Comparison of ENCODE assay signal across 30 cellular contexts in the genomic region with DNA sequence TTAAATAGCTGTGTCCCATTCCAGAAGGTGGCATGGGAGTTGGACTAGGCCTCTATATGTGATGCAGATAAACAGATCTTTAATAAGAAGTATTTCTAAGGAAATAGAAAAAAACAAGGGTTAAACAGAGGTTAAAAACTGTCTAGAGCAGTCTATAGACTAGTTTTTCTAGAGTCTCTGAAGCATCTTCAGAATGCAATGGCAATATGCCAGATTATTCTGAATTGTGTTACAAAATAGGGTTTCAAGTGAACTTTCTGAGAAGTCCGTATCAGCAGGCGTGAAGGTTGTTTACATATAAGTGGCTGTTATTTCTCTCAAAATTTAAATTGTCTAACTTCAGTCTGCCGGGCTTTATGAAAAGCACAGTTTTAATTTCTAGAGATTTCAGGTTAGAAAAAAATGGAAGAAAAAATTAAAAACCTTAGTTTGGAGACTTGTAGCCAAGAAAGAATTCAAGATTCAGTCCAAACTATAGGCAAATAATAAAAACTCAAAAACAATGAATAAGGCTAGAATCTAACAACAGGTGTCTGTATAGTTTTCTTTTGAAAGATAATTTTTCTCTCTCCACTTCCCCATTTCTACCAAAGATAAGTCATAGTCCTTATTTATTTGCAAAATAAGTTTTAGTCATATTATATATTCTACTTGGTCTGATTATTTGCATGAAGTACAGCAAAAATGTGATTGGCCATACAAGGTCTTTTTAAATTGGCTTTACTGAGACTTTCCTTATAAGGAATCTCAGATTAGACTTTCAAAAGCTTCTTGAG. TPM values are rescaled to one million over a fixed set of nuclear protein-coding genes. Genes with fewer than 3 reads are reported as not detected.
A peak's percentile ranks its signal among the peaks of the same experiment; 100 is the strongest.
DNase-seq lines count a peak whose midpoint lies in the region; ATAC-seq, FAIRE-seq and TF ChIP-seq lines count a peak whose summit lies in the region.
"Had no signal": no experiment of that assay in that cellular context is flagged by ENCODE, and none has a peak within 500 bp of the region (broad histone marks: within the 10 kb centered on the region; RNA-seq: fewer than 3 reads in every experiment).

No MANE protein-coding gene starts in this region.

- RAD21 ChIA-PET in GM12878 (lab: Charles Lee; ENCODE audit: unreplicated experiment), result interaction anchor here (1.1 to 3.3 kb wide), 8 partner anchors 9 to 82 kb away, joined by 3 to 22 read pairs (median 5); no protein-coding TSS in a partner anchor

- 65% methylated on average over 3 of the region's 3 CpGs for WGBS in GM12878 (ENCODE audit: insufficient coverage, insufficient replicate concordance, low lambda C conversion rate, missing lambda C conversion rate)

- FAIRE-seq in GM12891 (lab: Jason Lieb, UNC) (no peak), GM12878 (lab: Jason Lieb, UNC) (no peak)
- FAIRE-seq: islet of Langerhans had no signal

- H3K36me3 Mint-ChIP-seq in naive B cell, result peaks cover 0 to 3% of the 10 kb centered on the region in 2 donors
- H3K36me3 Mint-ChIP-seq: CD4-positive, alpha-beta memory T cell; naive thymus-derived CD4-positive, alpha-beta T cell had no signal

- H3K4me3 Mint-ChIP-seq in naive B cell, result peak overlapping the region in 6 of 8 donors; percentile 19 to 61 (median 49)
- H3K4me3 Mint-ChIP-seq: activated T-helper 1 cell treated with anti-CD3 and anti-CD28 coated beads, Interleukin-12 subunit alpha, Interleukin-12 subunit beta, Interleukin-2, Interleukin-4 antibody, amounts not matched to agents 30 ng/mL and 10 ng/mL and 1 ng/mL, durations not matched to agents 14 hours and 24 hours and 36 hours; CD4-positive, alpha-beta memory T cell; naive thymus-derived CD4-positive, alpha-beta T cell; stimulated activated naive CD8-positive, alpha-beta T cell treated with anti-CD3 and anti-CD28 coated beads, Interleukin-15, Interleukin-2, amounts not matched to agents 100 ng/mL and 50 ng/mL, for 24 hours had no signal

- in situ Hi-C loops in GM12878 (cut with MboI), result no loop called here

- H3K27me3 Mint-ChIP-seq in naive B cell, result no peaks in the 10 kb centered on the region
- H3K27me3 Mint-ChIP-seq: CD4-positive, alpha-beta memory T cell; naive thymus-derived CD4-positive, alpha-beta T cell; stimulated activated naive CD8-positive, alpha-beta T cell treated with anti-CD3 and anti-CD28 coated beads, Interleukin-15, Interleukin-2, amounts not matched to agents 100 ng/mL and 50 ng/mL, for 24 hours had no signal

- peak; percentile 40 for ATAC-seq in HG03354 (IDR thresholded peaks at IDR 0.05; ENCODE audit: poor library complexity, severe bottlenecking, unreplicated experiment)
- peak; percentile 24 for ATAC-seq in GM12878
- ATAC-seq in naive B cell (ENCODE audit: low read depth in 2 of 2), result peak in 1 of 2 donors; percentile 31
- ATAC-seq: left lung; naive thymus-derived CD4-positive, alpha-beta T cell had no signal

- no peak overlapping the region for H3K4me2 ChIP-seq in GM12878 (ENCODE audit: control insufficient read depth, insufficient read depth)

- H3K27me3 ChIP-seq in GM12878 (replicated peaks in 1 of 2; ENCODE audit: control insufficient read depth in 2 of 2, insufficient read depth in 2 of 2, low read length in 1 of 2) (no peaks in the 10 kb centered on the region), breast epithelium (no peaks in the 10 kb centered on the region), WERI-Rb-1 (ENCODE audit: insufficient read depth, low read depth, severe bottlenecking) (no peaks in the 10 kb centered on the region)
- H3K27me3 ChIP-seq: left lung, uterus had no signal

- no peak for TF ChIP-seq CTCF in GM12878 (IDR thresholded peaks at IDR 0.05 in 2 of 3, conservative IDR thresholded peaks at IDR 0.05 in 1 of 3; ENCODE audit: control insufficient read depth in 2 of 3, extremely low read depth in 1 of 3, insufficient read depth in 1 of 3, low read depth in 3 of 3, low read length in 3 of 3)
- no peak for TF ChIP-seq CTCF in breast epithelium (IDR thresholded peaks at IDR 0.05)
- no peak for TF ChIP-seq CTCF in WERI-Rb-1 (IDR thresholded peaks at IDR 0.05; ENCODE audit: low read depth, low read length)

- no peak for TF ChIP-seq RAD21 in GM12878 (IDR thresholded peaks at IDR 0.05; ENCODE audit: insufficient read depth, low read depth, low read length)

- H3K9me3 Mint-ChIP-seq in naive B cell, result peaks cover 0 to 4% (median 0%) of the 10 kb centered on the region in 7 donors
- H3K9me3 Mint-ChIP-seq: activated T-helper 1 cell treated with anti-CD3 and anti-CD28 coated beads, Interleukin-12 subunit alpha, Interleukin-12 subunit beta, Interleukin-2, Interleukin-4 antibody, amounts not matched to agents 30 ng/mL and 10 ng/mL and 1 ng/mL, durations not matched to agents 14 hours and 24 hours and 36 hours; CD4-positive, alpha-beta memory T cell; naive thymus-derived CD4-positive, alpha-beta T cell had no signal

- H3K27ac ChIP-seq in GM12878 (ENCODE audit: control insufficient read depth, insufficient read depth) (no peak overlapping the region), breast epithelium (no peak overlapping the region), WERI-Rb-1 (no peak overlapping the region)
- H3K27ac ChIP-seq: left lung, thoracic aorta, uterus had no signal

- H3K36me3 ChIP-seq in GM12878 (ENCODE audit: control insufficient read depth in 2 of 2, insufficient read depth in 2 of 2, low read length in 1 of 2), result no peaks in the 10 kb centered on the region
- no peaks in the 10 kb centered on the region for H3K36me3 ChIP-seq in breast epithelium
- no peaks in the 10 kb centered on the region for H3K36me3 ChIP-seq in WERI-Rb-1
- H3K36me3 ChIP-seq: left lung, thoracic aorta, uterus had no signal

- SMC1A ChIA-PET in GM12878 (lab: Charles Lee; ENCODE audit: uncharacterized antibody, unreplicated experiment), result interaction anchor here (0.7 to 4.5 kb wide), 14 partner anchors 8 to 88 kb away, joined by 3 to 45 read pairs (median 5); no protein-coding TSS in a partner anchor

- H3K79me2 ChIP-seq in GM12878 (ENCODE audit: control insufficient read depth, insufficient read depth, low read length), result no peaks in the 10 kb centered on the region

- peaks cover 38 to 70% (median 41%) of the 10 kb centered on the region in 3 donors for H3K4me1 Mint-ChIP-seq in naive B cell
- H3K4me1 Mint-ChIP-seq: naive thymus-derived CD4-positive, alpha-beta T cell had no signal

- H3K4me3 ChIP-seq in GM12878 (no peak overlapping the region), breast epithelium (no peak overlapping the region), WERI-Rb-1 (ENCODE audit: low read depth, low read length) (no peak overlapping the region)
- H3K4me3 ChIP-seq: left lung, thoracic aorta, uterus had no signal

- CTCF ChIA-PET in GM12878 (lab: Yijun Ruan, JAX), result interaction anchor here (0.8 to 1.4 kb wide), 5 partner anchors 9 to 99 kb away, joined by 3 read pairs; no protein-coding TSS in a partner anchor

- TF ChIP-seq POLR2A in GM12891 (IDR thresholded peaks at IDR 0.05; ENCODE audit: low read depth, low read length), result no peak
- TF ChIP-seq POLR2A in GM12878 (IDR thresholded peaks at IDR 0.05; ENCODE audit: low read depth, low read length), result no peak
- TF ChIP-seq POLR2A in breast epithelium (IDR thresholded peaks at IDR 0.05), result no peak

- intact Hi-C loops in GM12878 (cut with micrococcal nuclease; ENCODE audit: unreplicated experiment), result no loop called here
- intact Hi-C loops in breast epithelium (cut with DNase I; ENCODE audit: low total_unique reads), result no loop called here

- no peak overlapping the region for H2AFZ ChIP-seq in GM12878 (ENCODE audit: control insufficient read depth, low read depth, low read length)

- no TSS peak for BruUV-seq in GM12878 (replicated peaks; lab: Mats Ljungman, UMichigan)

- H4K20me1 ChIP-seq in GM12878 (ENCODE audit: control insufficient read depth, insufficient read depth), result no peaks in the 10 kb centered on the region

- H3K9ac ChIP-seq in GM12878 (ENCODE audit: control insufficient read depth, insufficient read depth, low read length), result no peak overlapping the region

- H3K9me3 ChIP-seq in GM12878 (replicated peaks; ENCODE audit: control insufficient read depth, insufficient read depth, low read length) (no peaks in the 10 kb centered on the region), breast epithelium (no peaks in the 10 kb centered on the region), WERI-Rb-1 (ENCODE audit: severe bottlenecking) (no peaks in the 10 kb centered on the region)
- H3K9me3 ChIP-seq: left lung, thoracic aorta, uterus had no signal

- H3K4me1 ChIP-seq in GM12878 (ENCODE audit: control insufficient read depth, insufficient read depth, low read length), result peaks cover 25% of the 10 kb centered on the region
- H3K4me1 ChIP-seq in breast epithelium, result no peaks in the 10 kb centered on the region
- H3K4me1 ChIP-seq: left lung, uterus had no signal

- DNase-seq in GM12891 (ENCODE audit: insufficient read length, low spot score) (no peak), GM12878 (ENCODE audit: low read depth, low spot score) (no peak), naive B cell (no peak), breast epithelium (ENCODE audit: low spot score in 2 of 2) (no peak), activated gamma-delta T cell treated with Interleukin-2 at 50 U/mL for 16 hours (no peak), NCI-H146 treated with DMSO at 0.1 percent for 48 hours (lab: John Stamatoyannopoulos, UW; ENCODE audit: unreplicated experiment) (no peak), WERI-Rb-1 (no peak)
- DNase-seq: activated CD4-positive, CD25-positive, alpha-beta regulatory T cell; activated naive CD4-positive, alpha-beta T cell treated with anti-CD3 and anti-CD28 coated beads, Interleukin-2, amount 50 U/mL, for 16 hours; AML-193; anterior cingulate cortex; CD4-positive, alpha-beta memory T cell; HCEC 1CT; hypothalamus; Karpas-422; left lung; naive thymus-derived CD4-positive, alpha-beta T cell; NCI-H187; NCI-H2171 treated with DMSO at 0.1 percent for 48 hours; NCI-H524; NK-92 treated with Interleukin-12 subunit alpha and Interleukin-12 subunit beta, amount 100 ng/mL, for 24 hours; nucleus accumbens; uterus had no signal

- POLR2A ChIA-PET in GM12878 (lab: Charles Lee), result interaction anchor here (0.8 to 1.5 kb wide), 4 partner anchors 10 to 108 kb away, joined by 3 to 4 read pairs (median 3); no protein-coding TSS in a partner anchor

- peak overlapping the region; percentile 34 to 91 (median 84) for H3K27ac Mint-ChIP-seq in naive B cell
- H3K27ac Mint-ChIP-seq: activated T-helper 1 cell treated with anti-CD3 and anti-CD28 coated beads, Interleukin-12 subunit alpha, Interleukin-12 subunit beta, Interleukin-2, Interleukin-4 antibody, amounts not matched to agents 30 ng/mL and 10 ng/mL and 1 ng/mL, durations not matched to agents 14 hours and 24 hours and 36 hours; CD4-positive, alpha-beta memory T cell; naive thymus-derived CD4-positive, alpha-beta T cell; stimulated activated naive CD8-positive, alpha-beta T cell treated with anti-CD3 and anti-CD28 coated beads, Interleukin-15, Interleukin-2, amounts not matched to agents 100 ng/mL and 50 ng/mL, for 24 hours had no signal

- TF ChIP-seq EP300 in GM12878 (IDR thresholded peaks at IDR 0.05; ENCODE audit: borderline replicate concordance in 1 of 2, control insufficient read depth in 1 of 2, low read depth in 2 of 2, low read length in 2 of 2), result no peak

RNA-seq across cellular contexts. Expression of gene OSTN, which starts 55.2 kb away (rescaled TPM):
- not detected for polyA plus RNA-seq in GM12891 (2012; ENCODE audit: low read depth, missing spikeins)
- total RNA-seq in GM12878 (2013; cell fraction: nucleolus; rRNA removed), result not detected in 2 replicates
- total RNA-seq in GM12878 (2014; rRNA removed) (0.06 TPM in 1 of 2 replicates, not detected in the other), GM12878 (2014; rRNA removed; fragmentation: Illumina TruSeq; extraction: Trizol) (0.04 and 0.14 TPM in 2 replicates), GM12878 (2021) (not detected in 2 replicates), breast epithelium (1 to 10 TPM in 1 of 3 donors, not detected in 2; 2.5 TPM)
- polyA plus RNA-seq in GM12878 (2011; ENCODE audit: low read depth), result not detected
- polyA plus RNA-seq in GM12878 (2011; rRNA removed) (0.04 TPM in 1 of 2 replicates, not detected in the other), GM12878 (2014; fragmentation: Illumina TruSeq; extraction: Trizol) (0.16 TPM in 1 of 2 replicates, not detected in the other), GM12878 (2014; fragmentation: Nextera tagmentation; extraction: Ambion mirVana) (under 1 TPM in 1 of 2 experiments, not detected in 1; 0.27 TPM), GM12878 (2014; rRNA removed) (0.03 TPM in 1 of 2 replicates, not detected in the other), GM12878 (2016; fragmentation: Nextera tagmentation; extraction: Ambion mirVana) (under 1 TPM in 1 of 2 experiments, not detected in 1; 0.06 TPM), naive B cell (ENCODE audit: low read depth in 6 of 6) (not detected)
- polyA plus RNA-seq in GM12878 (2011; cell fraction: cytosol; rRNA removed), result not detected in 2 replicates
- not detected in 2 replicates for polyA plus RNA-seq in GM12878 (2011; cell fraction: nucleus; rRNA removed)
- polyA plus RNA-seq in GM12878 (2012), result not detected in 2 replicates
- polyA minus RNA-seq in GM12878 (2011; rRNA and poly(A)+ RNA removed), result 0.10 TPM in 1 of 2 replicates, not detected in the other
- not detected in 2 replicates for polyA minus RNA-seq in GM12878 (2011; cell fraction: cytosol; rRNA and poly(A)+ RNA removed)
- 0.38 and 0.48 TPM in 2 replicates for polyA minus RNA-seq in GM12878 (2011; cell fraction: nucleus; rRNA and poly(A)+ RNA removed)
- total RNA-seq: activated T-helper 1 cell treated with anti-CD3 and anti-CD28 coated beads, Interleukin-12 subunit alpha, Interleukin-12 subunit beta, Interleukin-2, Interleukin-4 antibody, amounts not matched to agents 30 ng/mL and 10 ng/mL and 1 ng/mL, durations not matched to agents 14 hours and 24 hours and 36 hours; CD4-positive, alpha-beta memory T cell; dermis microvascular lymphatic vessel endothelial cell; left lung; naive thymus-derived CD4-positive, alpha-beta T cell; pulmonary artery endothelial cell; thoracic aorta had no signal
- polyA plus RNA-seq: CD4-positive, alpha-beta memory T cell; naive thymus-derived CD4-positive, alpha-beta T cell had no signal
